1 cellular context compared by ENCODE assay signal in genomic region chr5:109468737-109469420, GRCh38.
TF ChIP-seq lines count a peak whose summit lies in the region.

No MANE protein-coding gene starts in this region.

TF ChIP-seq in HepG2, 621 proteins besides CTCF, POLR2A, EP300 and RAD21 (continued from another document):
- TF ChIP-seq ZUFSP (CRISPR knock-in tag; IDR thresholded peaks at IDR 0.05; ENCODE audit: borderline replicate concordance) (no peak), CREB1 (IDR thresholded peaks at IDR 0.05) (peak; percentile 40; the same call in 1 of the 2 replicates), CREB1 (CRISPR knock-in tag; IDR thresholded peaks at IDR 0.05) (no peak)
TF ChIP-seq in HepG2: peak in this region for 57.
